In genomic region chr4:8608714-8609391, GRCh38 we compare ENCODE assay signal across 23 cellular contexts. TPM values are rescaled to one million over a fixed set of nuclear protein-coding genes. Genes with fewer than 3 reads are reported as not detected.
A peak's percentile ranks its signal among the peaks of the same experiment; 100 is the strongest.
DNase-seq lines count a peak whose midpoint lies in the region; ATAC-seq and TF ChIP-seq lines count a peak whose summit lies in the region.
"Had no signal": no experiment of that assay in that cellular context is flagged by ENCODE, and none has a peak within 500 bp of the region (broad histone marks: within the 10 kb centered on the region; RNA-seq: fewer than 3 reads in every experiment).

No MANE protein-coding gene starts in this region.

- no peak overlapping the region for H2BK12ac ChIP-seq in neuronal stem cell (ENCODE audit: low read length)

- no peak for ATAC-seq in right cardiac atrium
- ATAC-seq in activated T-helper 17 cell treated with anti-CD3 and anti-CD28 coated beads, Interleukin-2, amount 50 U/mL, for 72 hours (replicated peaks) = peak; percentile 52

- no peak overlapping the region for H3K4me3 ChIP-seq in right cardiac atrium (ENCODE audit: low read length)
- H3K4me3 ChIP-seq in HEK293 (ENCODE audit: low read depth, low read length) = no peak overlapping the region
- no peak overlapping the region for H3K4me3 ChIP-seq in neuronal stem cell (ENCODE audit: low read length in 2 of 2)
- H3K4me3 ChIP-seq: SK-N-MC had no signal

- DNase-seq in right cardiac atrium (peak in 2 of 3 donors; percentile 22 to 30), cardiac septum (ENCODE audit: low spot score) (no peak), neuronal stem cell (ENCODE audit: low spot score) (no peak), head of caudate nucleus (no peak), T-helper 1 cell (no peak), cortex of kidney (lab: John Stamatoyannopoulos, UW) (no peak)
- DNase-seq: C1 segment of cervical spinal cord; CD4-positive, alpha-beta memory T cell; COR-L47; DMS53; H9; IMR-90; MM.1S; NCI-H1694; NCI-H2029 treated with DMSO at 0.1 percent for 48 hours; NCI-H446 treated with DMSO at 0.1 percent for 48 hours; NCI-H526; SIG-M5 had no signal

- no peaks in the 10 kb centered on the region for H3K9me3 ChIP-seq in right cardiac atrium (ENCODE audit: control insufficient read depth, low read length)
- no peaks in the 10 kb centered on the region for H3K9me3 ChIP-seq in HEK293 (ENCODE audit: control insufficient read depth, insufficient read depth, low read depth, low read length)
- H3K9me3 ChIP-seq in neuronal stem cell (replicated peaks in 1 of 2; ENCODE audit: control insufficient read depth in 2 of 2, insufficient read depth in 1 of 2, low read depth in 1 of 2, low read length in 2 of 2) = peaks cover 0 to 2% of the 10 kb centered on the region in 2 donors

- no peaks in the 10 kb centered on the region for H3K36me3 ChIP-seq in HEK293 (ENCODE audit: control insufficient read depth in 2 of 2, insufficient read depth in 1 of 2, low read length in 2 of 2)
- no peaks in the 10 kb centered on the region for H3K36me3 ChIP-seq in neuronal stem cell (replicated peaks in 1 of 2; ENCODE audit: control insufficient read depth in 2 of 2, insufficient read depth in 2 of 2, low read length in 2 of 2)

- CTCF ChIA-PET in HEK293 (lab: Yijun Ruan, JAX) = interaction anchor here (0.6 to 1.0 kb wide), 4 partner anchors 11 to 141 kb away, joined by 3 to 5 read pairs (median 3); no protein-coding TSS in a partner anchor

- H3K23ac ChIP-seq in neuronal stem cell (ENCODE audit: low read depth, low read length, poor library complexity) = peak overlapping the region; percentile 12

- POLR2A ChIA-PET in HEK293 (lab: Yijun Ruan, JAX) = no interaction called here

- intact Hi-C loops in right cardiac atrium (cut with DNase I) (loop anchor here in 2 of 4 donors (10.0 kb wide), 1 partner anchor 306 kb away; no protein-coding TSS in a partner anchor), cardiac septum (cut with DNase I) (loop anchor here (10.0 kb wide), 2 partner anchors 276 to 306 kb away; no protein-coding TSS in a partner anchor), head of caudate nucleus (cut with DNase I) (no loop called here)

- no peak overlapping the region for H2BK15ac ChIP-seq in neuronal stem cell (ENCODE audit: low read length)

- H3K27me3 Mint-ChIP-seq in activated T-helper 17 cell treated with anti-CD3 and anti-CD28 coated beads, Interleukin-2, amount 50 U/mL, for 72 hours = peaks cover 11% of the 10 kb centered on the region

- H3K14ac ChIP-seq in neuronal stem cell (ENCODE audit: low read length) = no peak overlapping the region

- no peak overlapping the region for H2AFZ ChIP-seq in neuronal stem cell (ENCODE audit: low read length)

- no peak overlapping the region for H3K27ac ChIP-seq in right cardiac atrium (ENCODE audit: low read length)
- H3K27ac ChIP-seq in HEK293 (ENCODE audit: extremely low read depth, low read depth, low read length) = no peak overlapping the region
- no peak overlapping the region for H3K27ac ChIP-seq in neuronal stem cell (replicated peaks; ENCODE audit: low read length)
- H3K27ac ChIP-seq: KMS-11, SK-N-MC had no signal

- H3K9me3 Mint-ChIP-seq in activated T-helper 17 cell treated with anti-CD3 and anti-CD28 coated beads, Interleukin-2, amount 50 U/mL, for 72 hours = no peaks in the 10 kb centered on the region
- H3K9me3 Mint-ChIP-seq: H9 had no signal

- H3K79me1 ChIP-seq in neuronal stem cell (ENCODE audit: low read depth, low read length) = peaks cover 3% of the 10 kb centered on the region

- H3K27me3 ChIP-seq in right cardiac atrium (ENCODE audit: control insufficient read depth, insufficient read depth) = no peaks in the 10 kb centered on the region
- H3K27me3 ChIP-seq in neuronal stem cell (ENCODE audit: control insufficient read depth in 3 of 3, insufficient read depth in 3 of 3, low read depth in 1 of 3, low read length in 3 of 3) = peaks cover 0 to 1% (median 0%) of the 10 kb centered on the region in 3 experiments

- no peaks in the 10 kb centered on the region for H3K4me1 Mint-ChIP-seq in activated T-helper 17 cell treated with anti-CD3 and anti-CD28 coated beads, Interleukin-2, amount 50 U/mL, for 72 hours
- H3K4me1 Mint-ChIP-seq: H9 had no signal

- no peaks in the 10 kb centered on the region for H3K4me1 ChIP-seq in right cardiac atrium (ENCODE audit: control insufficient read depth, insufficient read depth, low read length)
- no peaks in the 10 kb centered on the region for H3K4me1 ChIP-seq in HEK293 (ENCODE audit: control insufficient read depth, insufficient read depth, low read length)
- H3K4me1 ChIP-seq in neuronal stem cell (ENCODE audit: control insufficient read depth in 2 of 2, insufficient read depth in 1 of 2, low read depth in 1 of 2, low read length in 2 of 2) = peaks cover 0 to 4% of the 10 kb centered on the region in 2 donors

- WGBS in right cardiac atrium = 83% methylated on average over 5 of the region's 5 CpGs
- no CpG with 5 or more reads among the region's 5 CpGs for WGBS in neuronal stem cell (ENCODE audit: extremely low coverage in 2 of 2, insufficient read length in 2 of 2, insufficient replicate concordance in 1 of 2), 2 donors

- no peak overlapping the region for H3K4ac ChIP-seq in neuronal stem cell (ENCODE audit: low read length)

- no peak overlapping the region for H3K18ac ChIP-seq in neuronal stem cell (ENCODE audit: low read length)

- no peak overlapping the region for H4K91ac ChIP-seq in neuronal stem cell (ENCODE audit: low read depth, low read length, poor library complexity)

- no peak overlapping the region for H2BK5ac ChIP-seq in neuronal stem cell (ENCODE audit: low read length)

- H2BK120ac ChIP-seq in neuronal stem cell (ENCODE audit: low read depth, low read length) = no peak overlapping the region

- no peak overlapping the region for H3K4me2 ChIP-seq in neuronal stem cell (ENCODE audit: insufficient read depth, low read length, poor library complexity, severe bottlenecking)
- H3K4me2 ChIP-seq: KMS-11 had no signal

- no peak overlapping the region for H3K27ac Mint-ChIP-seq in activated T-helper 17 cell treated with anti-CD3 and anti-CD28 coated beads, Interleukin-2, amount 50 U/mL, for 72 hours
- H3K27ac Mint-ChIP-seq: CD4-positive, alpha-beta memory T cell; H9 had no signal

- no peak overlapping the region for H3K4me3 Mint-ChIP-seq in activated T-helper 17 cell treated with anti-CD3 and anti-CD28 coated beads, Interleukin-2, amount 50 U/mL, for 72 hours
- H3K4me3 Mint-ChIP-seq: CD4-positive, alpha-beta memory T cell; H9 had no signal

- H4K8ac ChIP-seq in neuronal stem cell (ENCODE audit: low read depth, low read length) = no peak overlapping the region

- no peak overlapping the region for H2AK5ac ChIP-seq in neuronal stem cell (ENCODE audit: low read depth, low read length)

- no peak overlapping the region for H3K9ac ChIP-seq in neuronal stem cell (ENCODE audit: low read depth, low read length, poor library complexity)
- H3K9ac ChIP-seq: KMS-11 had no signal

- no peaks in the 10 kb centered on the region for H3K36me3 Mint-ChIP-seq in activated T-helper 17 cell treated with anti-CD3 and anti-CD28 coated beads, Interleukin-2, amount 50 U/mL, for 72 hours (ENCODE audit: low read depth)
- H3K36me3 Mint-ChIP-seq: CD4-positive, alpha-beta memory T cell had no signal

- no peak for TF ChIP-seq CTCF in HEK293 (tag by site-specific recombination; IDR thresholded peaks at IDR 0.05)

TF ChIP-seq in HEK293, 187 proteins besides CTCF, POLR2A, EP300 and RAD21 (continues in another document):
- peak; percentile 99 for TF ChIP-seq PRDM1 (tag by site-specific recombination; IDR thresholded peaks at IDR 0.05)
- TF ChIP-seq ZBTB17 (tag by site-specific recombination; IDR thresholded peaks at IDR 0.05) = no peak
- no peak for TF ChIP-seq GLI2 (tag by site-specific recombination; IDR thresholded peaks at IDR 0.05; ENCODE audit: borderline replicate concordance, low read depth)
- TF ChIP-seq ZNF560 (tag by site-specific recombination; IDR thresholded peaks at IDR 0.05; ENCODE audit: borderline replicate concordance) = no peak
- no peak for TF ChIP-seq ZNF639 (tag by site-specific recombination; IDR thresholded peaks at IDR 0.05)
- TF ChIP-seq ZNF596 (tag by site-specific recombination; IDR thresholded peaks at IDR 0.05) = no peak
- peak; percentile 63 for TF ChIP-seq ZIC2 (tag by site-specific recombination; IDR thresholded peaks at IDR 0.05)
- no peak for TF ChIP-seq ZNF223 (tag by site-specific recombination; IDR thresholded peaks at IDR 0.05)
- TF ChIP-seq ZNF660 (tag by site-specific recombination; IDR thresholded peaks at IDR 0.05) = no peak
- TF ChIP-seq ZNF366 (tag by site-specific recombination; conservative IDR thresholded peaks at IDR 0.05) = peak; percentile 94
- no peak for TF ChIP-seq ZNF266 (tag by site-specific recombination; IDR thresholded peaks at IDR 0.05; ENCODE audit: low read depth)
- TF ChIP-seq ZBTB21 (tag by site-specific recombination; IDR thresholded peaks at IDR 0.05) = no peak

RNA-seq across cellular contexts. Expression of gene CPZ, which starts 16.3 kb away (rescaled TPM):
- 1 to 10 TPM in 3 of 4 donors, under 1 TPM in 1; 0.34 to 1.3 (median 1.1) TPM for total RNA-seq in right cardiac atrium
- 1.5 TPM for polyA plus RNA-seq in right cardiac atrium
- total RNA-seq in cardiac septum = 0.30 TPM
- not detected for total RNA-seq in activated T-helper 17 cell treated with anti-CD3 and anti-CD28 coated beads, Interleukin-2, amount 50 U/mL, for 72 hours
- 6.7 TPM for polyA plus RNA-seq in neuronal stem cell (2013, experiment 1 of 2)
- 6.7 TPM for polyA plus RNA-seq in neuronal stem cell (2013, experiment 2 of 2)
- total RNA-seq: CD4-positive, alpha-beta memory T cell had no signal
- polyA plus RNA-seq: CD4-positive, alpha-beta memory T cell had no signal

RNA-seq across cellular contexts. Expression of gene GPR78, which starts 28.7 kb away (rescaled TPM):
- total RNA-seq in right cardiac atrium = under 1 TPM in 1 of 4 donors, not detected in 3; 0.12 TPM
- 0.09 TPM for polyA plus RNA-seq in right cardiac atrium
- total RNA-seq in cardiac septum = not detected
- total RNA-seq in activated T-helper 17 cell treated with anti-CD3 and anti-CD28 coated beads, Interleukin-2, amount 50 U/mL, for 72 hours = not detected
- 0.22 TPM for polyA plus RNA-seq in neuronal stem cell (2013, experiment 1 of 2)
- polyA plus RNA-seq in neuronal stem cell (2013, experiment 2 of 2) = 0.15 TPM
- total RNA-seq: CD4-positive, alpha-beta memory T cell; Daoy had no signal
- polyA plus RNA-seq: CD4-positive, alpha-beta memory T cell had no signal

Comparison
In these comparisons a context has a peak if more than half of its experiments do, and no peak if none do; other contexts are left out.
1. DNase-seq: peak in right cardiac atrium (2 of 3); none in cardiac septum (single experiment), neuronal stem cell (single experiment), head of caudate nucleus (0 of 42), T-helper 1 cell (0 of 5) and cortex of kidney (single experiment).